ENCODE assay signal across 7 cellular contexts in genomic region chr20:19757973-19758887, GRCh38. TPM values are rescaled to one million over a fixed set of nuclear protein-coding genes. Genes with fewer than 3 reads are reported as not detected.
DNase-seq lines count a peak whose midpoint lies in the region; ATAC-seq and FAIRE-seq lines count a peak whose summit lies in the region.

RIN2 (plus strand) TSS chr20:19758258; CDS start chr20:19889602, 131,344 bp downstream.

- peak within 1 kb of the TSS; percentile 89 for H3K14ac ChIP-seq in neuronal stem cell (ENCODE audit: low read length)

- peak; percentile 85 for ATAC-seq in Right ventricle myocardium superior (ENCODE audit: poor library complexity)

- peak within 1 kb of the TSS; percentile 40 for H2BK5ac ChIP-seq in neuronal stem cell (ENCODE audit: low read length)

- H3K4me1 ChIP-seq in GM23248 (ENCODE audit: insufficient read depth) (peaks cover 17% of the 10 kb centered on the region), neuronal stem cell (ENCODE audit: control insufficient read depth in 2 of 2, insufficient read depth in 1 of 2, low read depth in 1 of 2, low read length in 2 of 2) (peaks cover 4 to 15% of the 10 kb centered on the region in 2 donors)

- DNase-seq in GM23248, result peak; percentile 86
- peak; percentile 41 for DNase-seq in NCI-H2107 (lab: John Stamatoyannopoulos, UW)
- DNase-seq in Right ventricle myocardium superior, result peak; percentile 94
- peak; percentile 92 for DNase-seq in neuronal stem cell (ENCODE audit: low spot score)
- no peak for DNase-seq in GM19239 (ENCODE audit: insufficient read length, low spot score)
- DNase-seq in OCI-M2 (lab: John Stamatoyannopoulos, UW; ENCODE audit: unreplicated experiment), result no peak

- peak within 1 kb of the TSS; percentile 96 for H3K9ac ChIP-seq in GM23248
- peak within 1 kb of the TSS; percentile 93 for H3K9ac ChIP-seq in neuronal stem cell (ENCODE audit: low read depth, low read length, poor library complexity)

- no peak within 1 kb of the TSS for H4K91ac ChIP-seq in neuronal stem cell (ENCODE audit: low read depth, low read length, poor library complexity)

- H3K4me3 ChIP-seq in GM23248 (peak within 1 kb of the TSS; percentile 99), neuronal stem cell (ENCODE audit: low read length in 2 of 2) (peak within 1 kb of the TSS; percentile 84 to 87)

- H3K23ac ChIP-seq in neuronal stem cell (ENCODE audit: low read depth, low read length, poor library complexity), result peak within 1 kb of the TSS; percentile 89

- peaks cover 20% of the 10 kb centered on the region; the same call in 1 of the 2 replicates for H3F3A ChIP-seq in GM23248 (ENCODE audit: insufficient read depth)

- peak within 1 kb of the TSS; percentile 94 for H2BK120ac ChIP-seq in neuronal stem cell (ENCODE audit: low read depth, low read length)

- intact Hi-C loops in Right ventricle myocardium superior (cut with DNase I), result loop anchor here (5.0 kb wide), 1 partner anchor 66 kb away; no protein-coding TSS in a partner anchor

- H3K4me2 ChIP-seq in GM23248 (ENCODE audit: unreplicated experiment), result peak within 1 kb of the TSS; percentile 99
- peak within 1 kb of the TSS; percentile 91 for H3K4me2 ChIP-seq in neuronal stem cell (ENCODE audit: insufficient read depth, low read length, poor library complexity, severe bottlenecking)

- H2AFZ ChIP-seq in GM23248, result peak within 1 kb of the TSS; percentile 93
- H2AFZ ChIP-seq in neuronal stem cell (ENCODE audit: low read length), result peak within 1 kb of the TSS; percentile 96

- H4K20me1 ChIP-seq in GM23248 (ENCODE audit: insufficient read depth), result 0 out of 2 replicates have a peak, but pooled peaks cover 6% of the 10 kb centered on the region

- H2BK12ac ChIP-seq in neuronal stem cell (ENCODE audit: low read length), result peak within 1 kb of the TSS; percentile 84

- H2AK5ac ChIP-seq in neuronal stem cell (ENCODE audit: low read depth, low read length), result peak within 1 kb of the TSS; percentile 86

- no peaks in the 10 kb centered on the region for H3K27me3 ChIP-seq in GM23248 (replicated peaks; ENCODE audit: insufficient read depth)
- no peaks in the 10 kb centered on the region for H3K27me3 ChIP-seq in neuronal stem cell (ENCODE audit: control insufficient read depth in 3 of 3, insufficient read depth in 3 of 3, low read depth in 1 of 3, low read length in 3 of 3)

- in situ Hi-C loops in GM23248 (cut with MboI), result no loop called here

- H3K9me3 ChIP-seq in GM23248 (ENCODE audit: low read depth), result no peaks in the 10 kb centered on the region
- H3K9me3 ChIP-seq in neuronal stem cell (replicated peaks in 1 of 2; ENCODE audit: control insufficient read depth in 2 of 2, insufficient read depth in 1 of 2, low read depth in 1 of 2, low read length in 2 of 2), result no peaks in the 10 kb centered on the region

- FAIRE-seq in GM19239 (lab: Jason Lieb, UNC), result no peak

- no peaks in the 10 kb centered on the region for H3K79me1 ChIP-seq in neuronal stem cell (ENCODE audit: low read depth, low read length)

- no peaks in the 10 kb centered on the region for H3K9me2 ChIP-seq in GM23248 (ENCODE audit: insufficient read depth)

- peak within 1 kb of the TSS; percentile 23 for H3K4ac ChIP-seq in neuronal stem cell (ENCODE audit: low read length)

- H3K18ac ChIP-seq in neuronal stem cell (ENCODE audit: low read length), result peak within 1 kb of the TSS; percentile 93

- H3K79me2 ChIP-seq in GM23248 (ENCODE audit: insufficient read depth), result peaks cover 15% of the 10 kb centered on the region

- no peak within 1 kb of the TSS for H4K8ac ChIP-seq in neuronal stem cell (ENCODE audit: low read depth, low read length)

- WGBS in GM23248 (ENCODE audit: low coverage in 1 of 2, low lambda C conversion rate in 2 of 2, missing lambda C conversion rate in 2 of 2), 2 experiments, result 1 to 3% methylated on average over 43 to 56 of the region's 64 CpGs
- WGBS in adipose tissue, 3 donors, result 0 to 1% (median 1%) methylated on average over 53 to 64 of the region's 64 CpGs
- no CpG with 5 or more reads among the region's 64 CpGs for WGBS in neuronal stem cell (ENCODE audit: extremely low coverage in 2 of 2, insufficient read length in 2 of 2, insufficient replicate concordance in 1 of 2), 2 donors

- H3K36me3 ChIP-seq in GM23248 (ENCODE audit: low read depth) (no peaks in the 10 kb centered on the region), neuronal stem cell (replicated peaks in 1 of 2; ENCODE audit: control insufficient read depth in 2 of 2, insufficient read depth in 2 of 2, low read length in 2 of 2) (no peaks in the 10 kb centered on the region)

- peak within 1 kb of the TSS; percentile 86 for H3K27ac ChIP-seq in GM23248
- peak within 1 kb of the TSS; percentile 19 for H3K27ac ChIP-seq in adipose tissue (ENCODE audit: low read depth, low read length)
- peak within 1 kb of the TSS; percentile 68 for H3K27ac ChIP-seq in neuronal stem cell (replicated peaks; ENCODE audit: low read length)

- peak within 1 kb of the TSS; percentile 99 for H2BK15ac ChIP-seq in neuronal stem cell (ENCODE audit: low read length)

RNA-seq across cellular contexts. Expression of gene RIN2, which starts in this region (rescaled TPM):
- 48.0 and 48.3 TPM in 2 replicates for total RNA-seq in GM23248 (2014; rRNA removed; shearing (Covaris generic))
- polyA plus RNA-seq in GM23248 (2016; fragmentation: Nextera tagmentation; extraction: Ambion mirVana) (45.3 and 45.6 TPM in 2 replicates), adipose tissue (10 to 100 TPM in 2 of 3 donors, 1 to 10 TPM in 1; 8.7 to 24.9 (median 15.0) TPM)
- total RNA-seq in Right ventricle myocardium superior, result 52.4 TPM
- polyA plus RNA-seq in neuronal stem cell (2013, experiment 1 of 2), result 5.9 TPM
- polyA plus RNA-seq in neuronal stem cell (2013, experiment 2 of 2), result 5.0 TPM

Comparison
In these comparisons a context has a peak if more than half of its experiments do, and no peak if none do; other contexts are left out.
1. DNase-seq: peak in GM23248 (single experiment), NCI-H2107 (single experiment), Right ventricle myocardium superior (single experiment) and neuronal stem cell (single experiment); none in GM19239 (single experiment) and OCI-M2 (single experiment).
2. H3K27ac ChIP-seq: peak in every context shown above with its lines; median percentile 86 in GM23248; 68 in neuronal stem cell; 19 in adipose tissue.